ENCODE assay signal across 21 cellular contexts in genomic region chr16:10838611-10839270, GRCh38. TPM values are rescaled to one million over a fixed set of nuclear protein-coding genes. Genes with fewer than 3 reads are reported as not detected.
"Had no signal": no experiment of that assay in that cellular context is flagged by ENCODE, and none has a peak within 500 bp of the region (broad histone marks: within the 10 kb centered on the region; RNA-seq: fewer than 3 reads in every experiment).

No MANE protein-coding gene starts in this region.

- H3K4me1 ChIP-seq: Peyer's patch had no signal

- H3K27ac ChIP-seq: Peyer's patch had no signal

- H3K9me3 ChIP-seq: Peyer's patch had no signal

- H3K27me3 ChIP-seq: Peyer's patch had no signal

- DNase-seq: activated B cell treated with CpG ODN at 0.5 μM for 24 hours; activated CD4-positive, alpha-beta T cell treated with anti-CD3 and anti-CD28 coated beads for 1 hour; activated CD4-positive, alpha-beta T cell treated with anti-CD3 and anti-CD28 coated beads, Interleukin-2, amount 10 ng/mL, durations not matched to agents 24 days and 14 days; activated CD4-positive, alpha-beta T cell treated with anti-CD3 and anti-CD28 coated beads, Interleukin-2, amount 50 U/mL, for 48 hours; activated CD8-positive, alpha-beta memory T cell treated with anti-CD3 and anti-CD28 coated beads, Interleukin-2, amount 10 ng/mL, durations not matched to agents 7 days and 5 days; activated gamma-delta T cell treated with Interleukin-2 at 50 U/mL for 16 hours; activated naive CD4-positive, alpha-beta T cell treated with anti-CD3 and anti-CD28 coated beads, Interleukin-2, amount 10 ng/mL, durations not matched to agents 7 days and 5 days; activated naive CD8-positive, alpha-beta T cell treated with anti-CD3 and anti-CD28 coated beads for 36 hours; activated T-cell treated with anti-CD3 and anti-CD28 coated beads, Interleukin-2, amount 50 U/mL, for 24 hours; Karpas-422; NCI-H1105 treated with DMSO at 0.1 percent for 48 hours; NCI-H1436 treated with DMSO at 0.1 percent for 48 hours; NCI-H187; NCI-H2081; NCI-H510A treated with DMSO at 0.1 percent for 48 hours; Peyer's patch; SIG-M5; T-helper 2 cell; T1000 had no signal

- ATAC-seq: activated CD8-positive, alpha-beta memory T cell treated with anti-CD3 and anti-CD28 coated beads, Interleukin-2, amount 10 ng/mL, durations not matched to agents 7 days and 5 days; K562 had no signal

- H3K36me3 ChIP-seq: Peyer's patch had no signal

- H3K4me3 ChIP-seq: K562, Peyer's patch had no signal

RNA-seq across cellular contexts. Expression of gene TVP23A, which starts 20.1 kb away (rescaled TPM):
- total RNA-seq: activated CD4-positive, alpha-beta T cell treated with anti-CD3 and anti-CD28 coated beads, Interleukin-2, amount 10 ng/mL, durations not matched to agents 24 days and 14 days; activated CD8-positive, alpha-beta memory T cell treated with anti-CD3 and anti-CD28 coated beads, Interleukin-2, amount 10 ng/mL, durations not matched to agents 7 days and 5 days; activated naive CD8-positive, alpha-beta T cell treated with anti-CD3 and anti-CD28 coated beads for 36 hours; activated T-helper 1 cell treated with anti-CD3 and anti-CD28 coated beads, Interleukin-12 subunit alpha, Interleukin-12 subunit beta, Interleukin-2, Interleukin-4 antibody, amounts not matched to agents 30 ng/mL and 10 ng/mL and 1 ng/mL, durations not matched to agents 14 hours and 24 hours and 36 hours had no signal
